ENCODE assay signal across 8 cellular contexts in the genomic region with DNA sequence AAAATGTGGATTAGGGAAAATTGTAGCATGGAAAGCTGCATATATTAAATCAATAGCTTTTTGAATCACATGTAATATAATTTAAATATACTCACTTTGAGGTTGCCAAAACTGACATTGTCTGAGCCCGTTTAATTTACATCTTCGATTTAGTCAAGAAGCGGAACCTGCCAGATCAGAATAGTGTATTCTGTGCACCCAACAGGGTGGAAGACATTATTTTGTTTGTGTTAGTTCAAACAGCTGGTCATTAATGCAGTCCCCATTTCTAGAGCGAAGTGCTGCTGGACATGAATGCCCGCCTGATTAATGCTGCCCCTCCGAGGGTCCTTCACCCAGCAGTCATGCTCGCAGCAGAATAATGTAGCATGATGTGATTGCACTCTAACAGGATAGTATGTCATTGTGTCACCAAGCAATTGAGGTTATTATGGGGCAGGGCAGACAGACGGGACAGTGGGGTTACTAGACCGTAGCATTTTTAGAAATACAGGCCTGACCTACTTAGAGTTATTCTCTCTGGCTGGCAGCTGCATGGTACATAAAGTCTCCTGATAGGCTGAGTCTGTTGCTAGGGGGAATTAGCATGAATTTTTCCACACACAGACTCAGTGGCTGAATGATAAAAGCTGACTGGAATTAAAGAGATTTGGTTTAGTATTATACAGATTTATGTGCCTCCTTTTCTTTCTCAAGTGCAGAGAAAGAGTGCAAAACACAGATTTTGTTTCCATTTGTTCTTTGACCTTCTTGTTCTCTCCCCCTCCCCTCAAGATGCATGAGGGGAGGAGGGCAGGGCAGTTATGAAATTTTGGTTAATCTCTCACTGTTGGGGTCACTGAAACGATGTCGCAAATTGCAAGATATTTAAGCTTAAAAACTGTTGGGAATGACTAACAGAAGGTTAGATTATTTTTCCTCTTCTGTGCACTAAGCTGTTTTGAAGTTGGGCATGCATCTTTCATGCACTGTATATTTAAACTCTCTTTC.
DNase-seq lines count a peak whose midpoint lies in the region; ATAC-seq and TF ChIP-seq lines count a peak whose summit lies in the region.

No MANE protein-coding gene starts in this region.

- H3K4me1 Mint-ChIP-seq in activated naive CD8-positive, alpha-beta T cell treated with anti-CD3 and anti-CD28 coated beads, Interleukin-2, amount 50 U/mL, for 24 hours = peaks cover 29% of the 10 kb centered on the region

- H4K20me1 ChIP-seq in DND-41 (ENCODE audit: insufficient read depth, low read length) (no peaks in the 10 kb centered on the region), fibroblast of lung (ENCODE audit: control insufficient read depth, extremely low read depth, insufficient read depth, low read length) (no peaks in the 10 kb centered on the region)

- H3K36me3 ChIP-seq in DND-41 (ENCODE audit: insufficient read depth, low read length) (peaks cover 3% of the 10 kb centered on the region; the same call in 1 of the 2 replicates), fibroblast of lung (ENCODE audit: control insufficient read depth, insufficient read depth, low read length) (no peaks in the 10 kb centered on the region), mucosa of descending colon (ENCODE audit: low read depth) (no peaks in the 10 kb centered on the region)

- H3K79me2 ChIP-seq in DND-41 (ENCODE audit: insufficient read depth, low read length) = peaks cover 79% of the 10 kb centered on the region
- no peaks in the 10 kb centered on the region for H3K79me2 ChIP-seq in fibroblast of lung (ENCODE audit: control insufficient read depth, insufficient read depth, low read length)

- no peaks in the 10 kb centered on the region for H3K9me3 Mint-ChIP-seq in activated naive CD8-positive, alpha-beta T cell treated with anti-CD3 and anti-CD28 coated beads, Interleukin-2, amount 50 U/mL, for 24 hours

- no peaks in the 10 kb centered on the region for H3K36me3 Mint-ChIP-seq in activated naive CD8-positive, alpha-beta T cell treated with anti-CD3 and anti-CD28 coated beads, Interleukin-2, amount 50 U/mL, for 24 hours (ENCODE audit: low read depth)

- H3K4me3 ChIP-seq in DND-41 (ENCODE audit: low read depth in 1 of 2, low read length in 2 of 2) = peak overlapping the region in 1 of 2 experiments; percentile 85; a peak in 2 of 4 replicates
- peak overlapping the region in 1 of 4 experiments; percentile 60 for H3K4me3 ChIP-seq in fibroblast of lung (replicated peaks in 1 of 4; ENCODE audit: control extremely low read depth in 1 of 4, insufficient read depth in 1 of 4, low read depth in 3 of 4, low read length in 4 of 4)
- H3K4me3 ChIP-seq in mucosa of descending colon = no peak overlapping the region

- ATAC-seq in DND-41 (ENCODE audit: insufficient read depth, low read depth) (peak; percentile 15; the same call in 2 of the 3 replicates), HG03565 (IDR thresholded peaks at IDR 0.05; ENCODE audit: unreplicated experiment) (no peak), HG02798 (IDR thresholded peaks at IDR 0.05; ENCODE audit: poor library complexity, unreplicated experiment) (no peak), mucosa of descending colon (no peak)
- ATAC-seq in activated naive CD8-positive, alpha-beta T cell treated with anti-CD3 and anti-CD28 coated beads, Interleukin-2, amount 50 U/mL, for 24 hours = no peak

- H3K27me3 Mint-ChIP-seq in activated naive CD8-positive, alpha-beta T cell treated with anti-CD3 and anti-CD28 coated beads, Interleukin-2, amount 50 U/mL, for 24 hours = peaks cover 30% of the 10 kb centered on the region

- H3K27me3 ChIP-seq in DND-41 (ENCODE audit: insufficient read depth, low read length, poor library complexity) (no peaks in the 10 kb centered on the region), fibroblast of lung (ENCODE audit: control insufficient read depth, insufficient read depth, low read length) (no peaks in the 10 kb centered on the region)

- DNase-seq in DND-41 (peak; percentile 37), NCI-H510A treated with DMSO at 0.1 percent for 48 hours (lab: John Stamatoyannopoulos, UW) (peak; percentile 41), fibroblast of lung (ENCODE audit: low read depth in 2 of 2) (peak; percentile 66 to 80), pons (ENCODE audit: low spot score) (peak; percentile 81), mucosa of descending colon (no peak)
- DNase-seq in activated naive CD8-positive, alpha-beta T cell treated with anti-CD3 and anti-CD28 coated beads, Interleukin-2, amount 50 U/mL, for 24 hours = no peak

- intact Hi-C loops in mucosa of descending colon (cut with DNase I, micrococcal nuclease) = no loop called here

- H3K9ac ChIP-seq in DND-41 (ENCODE audit: low read depth, low read length) = peak overlapping the region; percentile 98
- H3K9ac ChIP-seq in fibroblast of lung (ENCODE audit: insufficient read depth, low read length) = no peak overlapping the region

- no peak overlapping the region for H3K27ac Mint-ChIP-seq in activated naive CD8-positive, alpha-beta T cell treated with anti-CD3 and anti-CD28 coated beads, Interleukin-2, amount 50 U/mL, for 24 hours

- no peak overlapping the region for H3K4me3 Mint-ChIP-seq in activated naive CD8-positive, alpha-beta T cell treated with anti-CD3 and anti-CD28 coated beads, Interleukin-2, amount 50 U/mL, for 24 hours

- H3K9me3 ChIP-seq in DND-41 (ENCODE audit: insufficient read depth, low read length, severe bottlenecking) (no peaks in the 10 kb centered on the region), fibroblast of lung (ENCODE audit: control insufficient read depth, insufficient read depth, low read depth, low read length) (no peaks in the 10 kb centered on the region), mucosa of descending colon (no peaks in the 10 kb centered on the region)

- H3K4me1 ChIP-seq in DND-41 (ENCODE audit: insufficient read depth, low read length) (peaks cover 84% of the 10 kb centered on the region), fibroblast of lung (ENCODE audit: control insufficient read depth, extremely low read depth, insufficient read depth, low read length) (peaks cover 20% of the 10 kb centered on the region), mucosa of descending colon (ENCODE audit: low read depth) (peaks cover 10% of the 10 kb centered on the region)

- H3K4me2 ChIP-seq in DND-41 (ENCODE audit: insufficient read depth, low read length) = peak overlapping the region; percentile 72
- H3K4me2 ChIP-seq in fibroblast of lung (ENCODE audit: extremely low read depth, insufficient read depth, low read length) = no peak overlapping the region

- H2AFZ ChIP-seq in DND-41 (ENCODE audit: low read depth, low read length) (no peak overlapping the region), fibroblast of lung (ENCODE audit: low read length) (no peak overlapping the region)

- H3K27ac ChIP-seq in DND-41 (ENCODE audit: low read length) = peak overlapping the region; percentile 100
- no peak overlapping the region for H3K27ac ChIP-seq in fibroblast of lung (ENCODE audit: insufficient read depth, low read length)

- TF ChIP-seq CTCF in DND-41 (IDR thresholded peaks at IDR 0.05; ENCODE audit: borderline replicate concordance, extremely low read depth, low read length, poor library complexity, severe bottlenecking) (no peak), fibroblast of lung (conservative IDR thresholded peaks at IDR 0.05 in 1 of 2, IDR thresholded peaks at IDR 0.05 in 1 of 2; ENCODE audit: low read depth in 1 of 2, low read length in 2 of 2) (no peak), mucosa of descending colon (IDR thresholded peaks at IDR 0.05) (no peak)

Comparison
In these comparisons a context has a peak if more than half of its experiments do, and no peak if none do; other contexts are left out.
1. DNase-seq: peak in DND-41 (single experiment), NCI-H510A treated with DMSO at 0.1 percent for 48 hours (single experiment), fibroblast of lung (2 of 2) and pons (single experiment); none in activated naive CD8-positive, alpha-beta T cell treated with anti-CD3 and anti-CD28 coated beads, Interleukin-2, amount 50 U/mL, for 24 hours (single experiment) and mucosa of descending colon (0 of 3).